In the genomic region with DNA sequence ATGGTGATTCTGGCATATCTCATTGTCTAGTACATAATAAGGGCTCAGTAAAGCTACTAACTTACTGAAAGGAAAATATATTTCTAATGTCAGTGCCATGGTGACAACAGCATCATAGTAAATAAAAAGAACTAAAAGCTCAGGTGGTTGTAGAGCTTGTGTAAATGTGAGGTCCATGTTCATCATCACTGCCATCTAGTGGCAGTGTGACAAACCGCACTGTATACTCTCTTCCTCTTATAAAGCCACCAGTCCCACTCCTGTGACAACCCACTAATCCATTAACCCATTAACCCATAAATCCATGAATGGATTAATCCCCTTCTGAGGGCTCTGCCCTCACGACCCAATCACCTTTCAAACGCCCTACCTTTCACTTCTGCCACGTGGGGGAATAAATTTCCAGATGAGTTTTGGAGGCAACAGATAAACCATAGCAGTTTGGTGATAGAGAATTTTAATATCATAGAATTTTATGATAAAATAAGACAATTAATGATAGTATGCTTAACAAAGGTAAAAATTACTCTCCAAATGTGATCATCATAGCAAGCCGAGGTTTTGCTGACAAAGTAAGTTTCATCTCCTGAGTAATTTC, we compare ENCODE assay signal across 8 cellular contexts.
DNase-seq lines count a peak whose midpoint lies in the region; ATAC-seq, FAIRE-seq and TF ChIP-seq lines count a peak whose summit lies in the region.

No MANE protein-coding gene starts in this region.

- CTCF ChIA-PET in Panc1 (lab: Charles Lee) = interaction anchor here (0.7 to 1.0 kb wide), 4 partner anchors 172 to 363 kb away, joined by 3 to 9 read pairs (median 6); no protein-coding TSS in a partner anchor
- CTCF ChIA-PET in GM12878 (lab: Yijun Ruan, JAX) = interaction anchor here (0.6 to 3.4 kb wide), 24 partner anchors 9 to 1723 kb away, joined by 3 to 108 read pairs (median 3); no protein-coding TSS in a partner anchor

- TF ChIP-seq CTCF in Panc1 (IDR thresholded peaks at IDR 0.05) = peak; percentile 79
- peak; percentile 75 to 85 (median 82) for TF ChIP-seq CTCF in GM12878 (IDR thresholded peaks at IDR 0.05 in 2 of 3, conservative IDR thresholded peaks at IDR 0.05 in 1 of 3; ENCODE audit: control insufficient read depth in 2 of 3, extremely low read depth in 1 of 3, insufficient read depth in 1 of 3, low read depth in 3 of 3, low read length in 3 of 3)

- POLR2A ChIA-PET in Panc1 (lab: Charles Lee) = no interaction called here
- POLR2A ChIA-PET in GM12878 (lab: Charles Lee) = no interaction called here

- no TSS peak for BruUV-seq in Panc1 (replicated peaks; lab: Mats Ljungman, UMichigan)
- BruUV-seq in GM12878 (replicated peaks; lab: Mats Ljungman, UMichigan) = no TSS peak

- in situ Hi-C loops in Panc1 (cut with HindIII; ENCODE audit: low pct_unique_long_range_greater_than_20kb, low sequenced_read_pairs) = no loop called here
- in situ Hi-C loops in GM12878 (cut with MboI) = no loop called here

- SMC1A ChIA-PET in GM12878 (lab: Charles Lee; ENCODE audit: uncharacterized antibody, unreplicated experiment) = interaction anchor here (0.6 to 1.4 kb wide), 13 partner anchors 10 to 300 kb away, joined by 3 to 47 read pairs (median 3); no protein-coding TSS in a partner anchor

- peak; percentile 75 for TF ChIP-seq RAD21 in GM12878 (IDR thresholded peaks at IDR 0.05; ENCODE audit: insufficient read depth, low read depth, low read length)

- H3K4me3 ChIP-seq in Panc1 (ENCODE audit: low read depth in 2 of 2, low read length in 2 of 2) (no peak overlapping the region), GM12878 (no peak overlapping the region)

- H3K4me3 Mint-ChIP-seq in T-helper 2 cell treated with Interferon-gamma antibody and Interleukin-4, amounts not matched to agents 5 μg/mL and 100 μg/mL, for 36 hours = no peak overlapping the region

- H3K27me3 ChIP-seq in Panc1 (ENCODE audit: control insufficient read depth, insufficient read depth, low read length) = no peaks in the 10 kb centered on the region
- no peaks in the 10 kb centered on the region for H3K27me3 ChIP-seq in GM12878 (replicated peaks in 1 of 2; ENCODE audit: control insufficient read depth in 2 of 2, insufficient read depth in 2 of 2, low read length in 1 of 2)

- RAD21 ChIA-PET in GM12878 (lab: Charles Lee; ENCODE audit: unreplicated experiment) = interaction anchor here (0.6 to 2.0 kb wide), 21 partner anchors 22 to 1395 kb away, joined by 3 to 84 read pairs (median 4); no protein-coding TSS in a partner anchor

- no peaks in the 10 kb centered on the region for H3K79me2 ChIP-seq in GM12878 (ENCODE audit: control insufficient read depth, insufficient read depth, low read length)

- intact Hi-C loops in Panc1 (cut with micrococcal nuclease; ENCODE audit: unreplicated experiment) = loop anchor here (1.0 kb wide), 1 partner anchor 219 kb away; no protein-coding TSS in a partner anchor
- intact Hi-C loops in GM12878 (cut with micrococcal nuclease; ENCODE audit: unreplicated experiment) = loop anchor here (1.0 to 10.0 kb wide), 3 partner anchors 218 to 1396 kb away; no protein-coding TSS in a partner anchor

- no peaks in the 10 kb centered on the region for H4K20me1 ChIP-seq in GM12878 (ENCODE audit: control insufficient read depth, insufficient read depth)

- H3K27ac ChIP-seq in Panc1 (ENCODE audit: low read length) (no peak overlapping the region), GM12878 (ENCODE audit: control insufficient read depth, insufficient read depth) (no peak overlapping the region)

- FAIRE-seq in GM12878 (lab: Jason Lieb, UNC) = peak; percentile 92

- TF ChIP-seq POLR2A in GM12878 (IDR thresholded peaks at IDR 0.05; ENCODE audit: low read depth, low read length) = no peak

- DNase-seq in T-helper 2 cell (peak in 3 of 5 experiments; percentile 2 to 45 (median 4)), HuH-7 (ENCODE audit: low spot score) (peak; percentile 17), Panc1 (ENCODE audit: low read depth, low spot score) (peak; percentile 62), GM12878 (ENCODE audit: low read depth, low spot score) (peak; percentile 34), iPS-NIHi11 (ENCODE audit: low spot score) (peak; percentile 47)
- DNase-seq in T-helper 2 cell treated with Interferon-gamma antibody and Interleukin-4, amounts not matched to agents 5 μg/mL and 100 μg/mL, for 36 hours (ENCODE audit: low spot score) = no peak
- DNase-seq in stimulated activated CD4-positive, alpha-beta T cell treated with anti-CD3 and anti-CD28 coated beads, Interleukin-15, amount 100 ng/mL, for 24 hours = peak; percentile 41

- no peak overlapping the region for H2AFZ ChIP-seq in GM12878 (ENCODE audit: control insufficient read depth, low read depth, low read length)

- H3K36me3 ChIP-seq in Panc1 (ENCODE audit: control insufficient read depth, insufficient read depth, low read length) = no peaks in the 10 kb centered on the region
- no peaks in the 10 kb centered on the region for H3K36me3 ChIP-seq in GM12878 (ENCODE audit: control insufficient read depth in 2 of 2, insufficient read depth in 2 of 2, low read length in 1 of 2)

- no peak overlapping the region for H3K9ac ChIP-seq in GM12878 (ENCODE audit: control insufficient read depth, insufficient read depth, low read length)

- peak; percentile 89 for ATAC-seq in GM21723 (IDR thresholded peaks at IDR 0.05; ENCODE audit: unreplicated experiment)
- ATAC-seq in Panc1 = peak; percentile 80
- ATAC-seq in GM12878 = peak; percentile 98

- no peaks in the 10 kb centered on the region for H3K4me1 Mint-ChIP-seq in T-helper 2 cell treated with Interferon-gamma antibody and Interleukin-4, amounts not matched to agents 5 μg/mL and 100 μg/mL, for 36 hours (ENCODE audit: low read depth)

- 0% methylated on average over 5 of the region's 5 CpGs for WGBS in GM12878 (ENCODE audit: insufficient coverage, insufficient replicate concordance, low lambda C conversion rate, missing lambda C conversion rate)

- H3K27me3 Mint-ChIP-seq in T-helper 2 cell treated with Interferon-gamma antibody and Interleukin-4, amounts not matched to agents 5 μg/mL and 100 μg/mL, for 36 hours (ENCODE audit: low read depth) = no peaks in the 10 kb centered on the region

- H3K27ac Mint-ChIP-seq in T-helper 2 cell treated with Interferon-gamma antibody and Interleukin-4, amounts not matched to agents 5 μg/mL and 100 μg/mL, for 36 hours = no peak overlapping the region

- no peak overlapping the region for H3K4me2 ChIP-seq in GM12878 (ENCODE audit: control insufficient read depth, insufficient read depth)

- TF ChIP-seq EP300 in GM12878 (IDR thresholded peaks at IDR 0.05; ENCODE audit: borderline replicate concordance in 1 of 2, control insufficient read depth in 1 of 2, low read depth in 2 of 2, low read length in 2 of 2) = no peak

- no peaks in the 10 kb centered on the region for H3K9me3 Mint-ChIP-seq in T-helper 2 cell treated with Interferon-gamma antibody and Interleukin-4, amounts not matched to agents 5 μg/mL and 100 μg/mL, for 36 hours

- H3K36me3 Mint-ChIP-seq in T-helper 2 cell treated with Interferon-gamma antibody and Interleukin-4, amounts not matched to agents 5 μg/mL and 100 μg/mL, for 36 hours (ENCODE audit: low read depth) = no peaks in the 10 kb centered on the region

- H3K9me3 ChIP-seq in Panc1 (ENCODE audit: control insufficient read depth, insufficient read depth, low read depth, low read length) (no peaks in the 10 kb centered on the region), GM12878 (replicated peaks; ENCODE audit: control insufficient read depth, insufficient read depth, low read length) (no peaks in the 10 kb centered on the region)

- H3K4me1 ChIP-seq in Panc1 (ENCODE audit: control insufficient read depth, insufficient read depth, low read length) (no peaks in the 10 kb centered on the region), GM12878 (ENCODE audit: control insufficient read depth, insufficient read depth, low read length) (no peaks in the 10 kb centered on the region)

TF ChIP-seq in GM12878, 131 proteins besides CTCF, POLR2A, EP300 and RAD21 (continues in another document):
- no peak for TF ChIP-seq SP1 (IDR thresholded peaks at IDR 0.05; ENCODE audit: low read depth, low read length)
- TF ChIP-seq SMC3 (IDR thresholded peaks at IDR 0.05; ENCODE audit: borderline replicate concordance, low read length) = peak; percentile 91
- TF ChIP-seq FOXK2 (IDR thresholded peaks at IDR 0.05) = no peak
- peak; percentile 28; the same call in 1 of the 2 replicates for TF ChIP-seq SPI1 (IDR thresholded peaks at IDR 0.05; ENCODE audit: borderline replicate concordance, insufficient read depth, low read depth, low read length)
- TF ChIP-seq YY1 (IDR thresholded peaks at IDR 0.05; ENCODE audit: low read depth, low read length) = peak; percentile 44; the same call in 1 of the 2 replicates
- TF ChIP-seq NR2C2 (IDR thresholded peaks at IDR 0.05; ENCODE audit: borderline replicate concordance, control insufficient read depth, insufficient read length, low read depth) = no peak
- no peak for TF ChIP-seq STAT3 (IDR thresholded peaks at IDR 0.05; ENCODE audit: low read depth, low read length)
- no peak for TF ChIP-seq MEF2B (IDR thresholded peaks at IDR 0.05; ENCODE audit: partially characterized antibody, poor library complexity, severe bottlenecking)
- no peak for TF ChIP-seq ETV6 (conservative IDR thresholded peaks at IDR 0.05 in 1 of 2, IDR thresholded peaks at IDR 0.05 in 1 of 2; ENCODE audit: borderline replicate concordance in 1 of 2, low read depth in 1 of 2)
- TF ChIP-seq PML (IDR thresholded peaks at IDR 0.05; ENCODE audit: low read length) = no peak
- TF ChIP-seq RAD51 (IDR thresholded peaks at IDR 0.05) = no peak
- TF ChIP-seq POLR2AphosphoS5 (IDR thresholded peaks at IDR 0.05; ENCODE audit: low read length) = no peak
- TF ChIP-seq RUNX3 (IDR thresholded peaks at IDR 0.05; ENCODE audit: low read length) = peak; percentile 84
- TF ChIP-seq CHD1 (IDR thresholded peaks at IDR 0.05; ENCODE audit: low read depth, low read length) = no peak
- TF ChIP-seq ZBTB33 (IDR thresholded peaks at IDR 0.05) = no peak
- TF ChIP-seq SREBF1 (IDR thresholded peaks at IDR 0.05; ENCODE audit: low read length) = no peak
